Comparison of ENCODE assay signal across 8 cellular contexts in genomic region chr6:137944403-137945148, GRCh38.
DNase-seq lines count a peak whose midpoint lies in the region; ATAC-seq and TF ChIP-seq lines count a peak whose summit lies in the region.
"Not testable (repeated sequence)": the region's sequence is repeated elsewhere in the genome, so short reads cannot be mapped to it uniquely, and the experiment has no call there.

No MANE protein-coding gene starts in this region.

- peak; percentile 48 for ATAC-seq in GM21528 (IDR thresholded peaks at IDR 0.05; ENCODE audit: low FRiP score, unreplicated experiment)
- ATAC-seq in activated T-cell treated with anti-CD3 and anti-CD28 coated beads, Interleukin-2, amount 50 U/mL, for 72 hours (replicated peaks in 1 of 2), result peak; percentile 47 to 60

- peaks cover 90% of the 10 kb centered on the region for H3K4me1 ChIP-seq in OCI-LY3 (ENCODE audit: low read length)
- H3K4me1 ChIP-seq in esophagus squamous epithelium, result peaks cover 0 to 36% (median 3%) of the 10 kb centered on the region in 3 donors
- H3K4me1 ChIP-seq in suprapubic skin, result peaks cover 22% of the 10 kb centered on the region

- not testable (repeated sequence) for TF ChIP-seq EP300 in suprapubic skin (IDR thresholded peaks at IDR 0.05)

- H3K4me3 ChIP-seq in OCI-LY3 (ENCODE audit: low read length) (peak overlapping the region; percentile 49), esophagus squamous epithelium (peak overlapping the region in 1 of 4 donors; percentile 18)
- H3K4me3 ChIP-seq in suprapubic skin, result not testable (repeated sequence)

- peak; percentile 72 for TF ChIP-seq CTCF in OCI-LY3 (IDR thresholded peaks at IDR 0.05; ENCODE audit: low read depth, low read length)
- TF ChIP-seq CTCF in esophagus squamous epithelium (IDR thresholded peaks at IDR 0.05), result peak; percentile 49 to 88 (median 80)
- TF ChIP-seq CTCF in suprapubic skin (IDR thresholded peaks at IDR 0.05), result peak; percentile 65 to 81

- H3K27ac Mint-ChIP-seq in activated T-cell treated with anti-CD3 and anti-CD28 coated beads, Interleukin-2, amount 50 U/mL, for 72 hours, result not testable (repeated sequence)

- not testable (repeated sequence) for H4K20me1 ChIP-seq in OCI-LY3 (ENCODE audit: insufficient read depth, low read length)

- H3K4me1 Mint-ChIP-seq in activated T-cell treated with anti-CD3 and anti-CD28 coated beads, Interleukin-2, amount 50 U/mL, for 72 hours (ENCODE audit: low read depth), result peaks cover 79% of the 10 kb centered on the region

- H3K9ac ChIP-seq in OCI-LY3 (ENCODE audit: low read length), result peak overlapping the region; percentile 48

- TF ChIP-seq POLR2A in esophagus squamous epithelium (IDR thresholded peaks at IDR 0.05); suprapubic skin (IDR thresholded peaks at IDR 0.05): not testable (repeated sequence)

- DNase-seq in DMS153 treated with DMSO at 0.1 percent for 48 hours (lab: John Stamatoyannopoulos, UW; ENCODE audit: unreplicated experiment), result peak; percentile 18
- peak; percentile 27 for DNase-seq in HS-27A (ENCODE audit: low read depth)
- DNase-seq in activated T-cell treated with anti-CD3 and anti-CD28 coated beads, Interleukin-2, amount 50 U/mL, for 72 hours, result peak; percentile 26 to 31
- DNase-seq in esophagus squamous epithelium (lab: John Stamatoyannopoulos, UW); suprapubic skin (ENCODE audit: low spot score in 2 of 2): not testable (repeated sequence)
- DNase-seq in medulla oblongata (ENCODE audit: extremely low spot score), result peak; percentile 53

- WGBS in esophagus squamous epithelium, 2 donors, result 28 to 31% methylated on average over 5 of the region's 5 CpGs
- WGBS in suprapubic skin, result 25% methylated on average over 5 of the region's 5 CpGs

- H3K9me3 Mint-ChIP-seq in activated T-cell treated with anti-CD3 and anti-CD28 coated beads, Interleukin-2, amount 50 U/mL, for 72 hours, result not testable (repeated sequence)

- H3K36me3 ChIP-seq in OCI-LY3 (replicated peaks; ENCODE audit: low read depth, low read length); esophagus squamous epithelium; suprapubic skin: not testable (repeated sequence)

- peak overlapping the region; percentile 15 to 19 for H3K4me3 Mint-ChIP-seq in activated T-cell treated with anti-CD3 and anti-CD28 coated beads, Interleukin-2, amount 50 U/mL, for 72 hours

- not testable (repeated sequence) for H3K27me3 ChIP-seq in OCI-LY3 (ENCODE audit: low read depth, low read length); esophagus squamous epithelium; suprapubic skin

- not testable (repeated sequence) for H3K27me3 Mint-ChIP-seq in activated T-cell treated with anti-CD3 and anti-CD28 coated beads, Interleukin-2, amount 50 U/mL, for 72 hours (ENCODE audit: low read depth)

- H2AFZ ChIP-seq in OCI-LY3 (ENCODE audit: low read depth, low read length), result 0 out of 2 replicates have a peak overlapping the region, but pooled peaks have one; percentile 37

- intact Hi-C loops in esophagus squamous epithelium (cut with DNase I), result loop anchor here (10.0 kb wide), 1 partner anchor 70 kb away; no protein-coding TSS in a partner anchor

- not testable (repeated sequence) for H3K36me3 Mint-ChIP-seq in activated T-cell treated with anti-CD3 and anti-CD28 coated beads, Interleukin-2, amount 50 U/mL, for 72 hours (ENCODE audit: insufficient read depth in 2 of 2)

- H3K4me2 ChIP-seq in OCI-LY3 (ENCODE audit: low read length), result peak overlapping the region; percentile 65

- not testable (repeated sequence) for H3K9me3 ChIP-seq in OCI-LY3 (ENCODE audit: insufficient read depth, low read length); esophagus squamous epithelium; suprapubic skin

- H3K27ac ChIP-seq in OCI-LY3 (ENCODE audit: low read length) (0 out of 2 replicates have a peak overlapping the region, but pooled peaks have one; percentile 15), esophagus squamous epithelium (peak overlapping the region in 1 of 4 donors; percentile 33), suprapubic skin (peak overlapping the region; percentile 54)

- not testable (repeated sequence) for H3K79me2 ChIP-seq in OCI-LY3 (ENCODE audit: low read length)
